16 cellular contexts compared by ENCODE assay signal in genomic region chr22:46113110-46113909, GRCh38. TPM values are rescaled to one million over a fixed set of nuclear protein-coding genes. Genes with fewer than 3 reads are reported as not detected.
DNase-seq lines count a peak whose midpoint lies in the region; ATAC-seq, FAIRE-seq and TF ChIP-seq lines count a peak whose summit lies in the region.
"Had no signal": no experiment of that assay in that cellular context is flagged by ENCODE, and none has a peak within 500 bp of the region (broad histone marks: within the 10 kb centered on the region; RNA-seq: fewer than 3 reads in every experiment).

No MANE protein-coding gene starts in this region.

- FAIRE-seq in astrocyte (lab: Jason Lieb, UNC) = no peak
- FAIRE-seq in D721Med (lab: Jason Lieb, UNC) = no peak

- peaks cover 8% of the 10 kb centered on the region for H3K27me3 Mint-ChIP-seq in astrocyte (ENCODE audit: low read depth, unreplicated experiment)
- no peaks in the 10 kb centered on the region for H3K27me3 Mint-ChIP-seq in chondrocyte (ENCODE audit: low read depth)
- H3K27me3 Mint-ChIP-seq: activated naive CD4-positive, alpha-beta T cell treated with anti-CD3 and anti-CD28 coated beads, Interleukin-2, amount 10 ng/mL, durations not matched to agents 7 days and 5 days; type B pancreatic cell had no signal

- H3K27ac ChIP-seq in astrocyte (ENCODE audit: low read depth, low read length) (peak overlapping the region; percentile 11), left lung (peak overlapping the region; percentile 39 to 58), stomach smooth muscle (ENCODE audit: low read length) (peak overlapping the region; percentile 82)

- no peak overlapping the region for H3K27ac Mint-ChIP-seq in astrocyte (ENCODE audit: unreplicated experiment)
- no peak overlapping the region for H3K27ac Mint-ChIP-seq in chondrocyte (ENCODE audit: unreplicated experiment)
- H3K27ac Mint-ChIP-seq: activated naive CD4-positive, alpha-beta T cell treated with anti-CD3 and anti-CD28 coated beads, Interleukin-2, amount 10 ng/mL, durations not matched to agents 7 days and 5 days; type B pancreatic cell had no signal

- peaks cover 40% of the 10 kb centered on the region for H3K4me1 ChIP-seq in astrocyte (ENCODE audit: insufficient read depth, low read length)
- H3K4me1 ChIP-seq in left lung = peaks cover 13 to 53% of the 10 kb centered on the region in 2 donors
- H3K4me1 ChIP-seq in stomach smooth muscle (ENCODE audit: control insufficient read depth, insufficient read depth, low read length) = peaks cover 83% of the 10 kb centered on the region

- in situ Hi-C loops in GM13977 (cut with MboI; ENCODE audit: low pct_unique_long_range_greater_than_20kb, low sequenced_read_pairs, unreplicated experiment) = no loop called here

- H3K9me3 Mint-ChIP-seq in astrocyte (ENCODE audit: unreplicated experiment) (no peaks in the 10 kb centered on the region), chondrocyte (ENCODE audit: low read depth) (no peaks in the 10 kb centered on the region)
- H3K9me3 Mint-ChIP-seq: activated naive CD4-positive, alpha-beta T cell treated with anti-CD3 and anti-CD28 coated beads, Interleukin-2, amount 10 ng/mL, durations not matched to agents 7 days and 5 days; type B pancreatic cell had no signal

- no peak overlapping the region for H2AFZ ChIP-seq in astrocyte (ENCODE audit: low read depth, low read length)

- intact Hi-C loops in left lung (cut with DNase I) = loop anchor here in 1 of 2 donors (10.0 kb wide), 1 partner anchor 119 kb away; no protein-coding TSS in a partner anchor

- peaks cover 10% of the 10 kb centered on the region for H3K79me2 ChIP-seq in astrocyte (ENCODE audit: insufficient read depth, low read length)

- DNase-seq in EH (ENCODE audit: low read depth) (peak; percentile 8), astrocyte (ENCODE audit: low read depth) (no peak), left lung (no peak), D721Med (ENCODE audit: insufficient read length, low spot score) (no peak), GM13977 (ENCODE audit: low spot score) (no peak), chondrocyte (ENCODE audit: low spot score) (no peak), NCI-H345 (lab: John Stamatoyannopoulos, UW) (no peak)
- DNase-seq: activated naive CD4-positive, alpha-beta T cell treated with anti-CD3 and anti-CD28 coated beads, Interleukin-2, amount 10 ng/mL, durations not matched to agents 7 days and 5 days; DMS79; Karpas-422; NCI-H1930; NCI-H748 treated with DMSO at 0.1 percent for 48 hours; right lobe of liver; SIG-M5 had no signal

- no peaks in the 10 kb centered on the region for H3K27me3 ChIP-seq in astrocyte (ENCODE audit: insufficient read depth, low read length)
- no peaks in the 10 kb centered on the region for H3K27me3 ChIP-seq in left lung
- no peaks in the 10 kb centered on the region for H3K27me3 ChIP-seq in stomach smooth muscle (ENCODE audit: control insufficient read depth in 1 of 2, insufficient read depth in 2 of 2, low read length in 2 of 2)
- H3K27me3 ChIP-seq: right lobe of liver had no signal

- ATAC-seq in left lung = no peak
- ATAC-seq: right lobe of liver had no signal

- H3K9ac ChIP-seq in astrocyte (ENCODE audit: low read length) (no peak overlapping the region), stomach smooth muscle (ENCODE audit: low read length in 2 of 2) (peak overlapping the region in 1 of 2 donors; percentile 42)

- H3K4me3 ChIP-seq in astrocyte (ENCODE audit: insufficient read depth, low read depth, low read length) = no peak overlapping the region
- no peak overlapping the region for H3K4me3 ChIP-seq in left lung
- no peak overlapping the region for H3K4me3 ChIP-seq in stomach smooth muscle (ENCODE audit: low read length in 2 of 2)
- H3K4me3 ChIP-seq: right lobe of liver had no signal

- no peaks in the 10 kb centered on the region for H3K4me1 Mint-ChIP-seq in astrocyte (ENCODE audit: low read depth, unreplicated experiment)
- peaks cover 46% of the 10 kb centered on the region for H3K4me1 Mint-ChIP-seq in chondrocyte (ENCODE audit: low read depth)

- TF ChIP-seq CTCF in astrocyte (IDR thresholded peaks at IDR 0.05; ENCODE audit: insufficient read depth, low read depth, low read length) (no peak), left lung (IDR thresholded peaks at IDR 0.05) (no peak), D721Med (IDR thresholded peaks at IDR 0.05; ENCODE audit: insufficient read depth, missing control alignments) (no peak), GM13977 (IDR thresholded peaks at IDR 0.05; ENCODE audit: extremely low read depth, insufficient read depth, missing control alignments) (no peak), chondrocyte (IDR thresholded peaks at IDR 0.05) (no peak)

- H3K4me3 Mint-ChIP-seq in astrocyte (ENCODE audit: unreplicated experiment) (no peak overlapping the region), chondrocyte (ENCODE audit: unreplicated experiment) (no peak overlapping the region)
- H3K4me3 Mint-ChIP-seq: activated naive CD4-positive, alpha-beta T cell treated with anti-CD3 and anti-CD28 coated beads, Interleukin-2, amount 10 ng/mL, durations not matched to agents 7 days and 5 days; type B pancreatic cell had no signal

- H3K36me3 Mint-ChIP-seq in astrocyte (ENCODE audit: low read depth, unreplicated experiment) (no peaks in the 10 kb centered on the region), chondrocyte (ENCODE audit: low read depth) (peaks cover 2% of the 10 kb centered on the region)
- H3K36me3 Mint-ChIP-seq: activated naive CD4-positive, alpha-beta T cell treated with anti-CD3 and anti-CD28 coated beads, Interleukin-2, amount 10 ng/mL, durations not matched to agents 7 days and 5 days; type B pancreatic cell had no signal

- H3K9me3 ChIP-seq in astrocyte (ENCODE audit: insufficient read depth, low read depth, low read length) (no peaks in the 10 kb centered on the region), left lung (no peaks in the 10 kb centered on the region), stomach smooth muscle (ENCODE audit: control insufficient read depth in 2 of 2, low read length in 2 of 2) (no peaks in the 10 kb centered on the region)
- H3K9me3 ChIP-seq: right lobe of liver had no signal

- H3K36me3 ChIP-seq in astrocyte (ENCODE audit: insufficient read depth, low read length) (no peaks in the 10 kb centered on the region), left lung (peaks cover 0 to 63% of the 10 kb centered on the region in 2 donors), stomach smooth muscle (ENCODE audit: control insufficient read depth in 2 of 2, insufficient read depth in 2 of 2, low read length in 2 of 2) (peaks cover 20 to 23% of the 10 kb centered on the region in 2 donors)

- no peak overlapping the region for H3K4me2 ChIP-seq in astrocyte (ENCODE audit: low read length)

- peaks cover 82% of the 10 kb centered on the region for H4K20me1 ChIP-seq in astrocyte (ENCODE audit: insufficient read depth, low read length)

RNA-seq across cellular contexts. Expression of gene PPARA, which starts 37.0 kb away (rescaled TPM):
- total RNA-seq in astrocyte (8.4 and 9.6 TPM in 2 replicates), left lung (10 to 100 TPM; 19.4 to 22.3 TPM), chondrocyte (16.0 to 19.2 TPM (median 17.8 TPM) in 3 replicates)

Comparison
In these comparisons a context has a peak if more than half of its experiments do, and no peak if none do; other contexts are left out.
1. H3K27ac ChIP-seq: peak in every context shown above with its lines; median percentile 82 in stomach smooth muscle; 48 in left lung; 11 in astrocyte.